28 cellular contexts compared by ENCODE assay signal in the genomic region with DNA sequence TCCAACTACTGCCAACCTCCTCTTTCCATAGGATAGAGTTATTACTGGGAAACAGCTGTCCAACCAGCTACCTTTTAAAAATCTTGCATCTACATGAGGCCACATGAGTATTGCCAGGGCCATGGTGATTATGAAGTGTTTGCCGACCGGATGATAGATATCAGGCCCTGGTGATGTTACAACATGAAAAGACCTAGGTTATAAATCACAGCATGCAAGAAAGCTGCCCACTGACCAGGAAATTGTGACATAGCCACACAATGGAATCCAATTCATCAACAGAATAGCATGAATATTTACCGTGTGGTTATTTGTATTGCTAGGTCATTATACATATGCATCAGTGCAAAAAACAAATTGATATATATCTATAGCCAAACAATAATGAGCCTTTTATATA.
"Had no signal": no experiment of that assay in that cellular context is flagged by ENCODE, and none has a peak within 500 bp of the region (broad histone marks: within the 10 kb centered on the region; RNA-seq: fewer than 3 reads in every experiment).

No MANE protein-coding gene starts in this region.

- FAIRE-seq: endometrium, small intestine had no signal

- H3K9me3 Mint-ChIP-seq: activated CD4-positive, alpha-beta T cell treated with anti-CD3 and anti-CD28 coated beads, Interleukin-2, amount 10 ng/mL, durations not matched to agents 24 days and 14 days had no signal

- H3K4me3 ChIP-seq: esophagus muscularis mucosa, left lung, suprapubic skin, transverse colon had no signal

- H3K36me3 Mint-ChIP-seq: activated naive CD4-positive, alpha-beta T cell treated with anti-CD3 and anti-CD28 coated beads, Interleukin-2, amount 10 ng/mL, durations not matched to agents 7 days and 5 days had no signal

- ATAC-seq: activated naive CD8-positive, alpha-beta T cell treated with anti-CD3 and anti-CD28 coated beads, Interleukin-2, amount 50 U/mL, for 24 hours; left lung; right cardiac atrium; stimulated activated naive CD8-positive, alpha-beta T cell treated with anti-CD3 and anti-CD28 coated beads, Interleukin-15, amount 100 ng/mL, for 72 hours had no signal

- H3K4me1 ChIP-seq: esophagus muscularis mucosa, left lung, suprapubic skin, transverse colon had no signal

- DNase-seq: activated CD4-positive, alpha-beta T cell treated with anti-CD3 and anti-CD28 coated beads, Interleukin-2, amount 10 ng/mL, durations not matched to agents 24 days and 14 days; activated CD4-positive, CD25-positive, alpha-beta regulatory T cell; activated CD8-positive, alpha-beta memory T cell treated with anti-CD3 and anti-CD28 coated beads, Interleukin-2, amount 50 U/mL, for 48 hours; activated effector memory CD4-positive, alpha-beta T cell treated with Interleukin-2 at 50 U/mL for 16 hours; activated naive CD4-positive, alpha-beta T cell treated with anti-CD3 and anti-CD28 coated beads, Interleukin-2, amount 10 ng/mL, durations not matched to agents 7 days and 5 days; activated naive CD8-positive, alpha-beta T cell treated with anti-CD3 and anti-CD28 coated beads, Interleukin-2, amount 50 U/mL, for 24 hours; activated T-cell treated with anti-CD3 and anti-CD28 coated beads, Interleukin-2, amount 50 U/mL, for 48 hours; aorta; brain microvascular endothelial cell; cerebellar nuclear complex; cortex of kidney; glutamatergic neuron; hypothalamus; islet precursor cell; left lung; occipital lobe; right cardiac atrium; small intestine; stimulated activated CD4-positive, alpha-beta T cell treated with anti-CD3 and anti-CD28 coated beads, Interleukin-15, amount 100 ng/mL, for 24 hours; stimulated activated CD4-positive, alpha-beta T cell treated with anti-CD3 and anti-CD28 coated beads, Interleukin-2, amount 100 ng/mL, for 48 hours; stimulated activated naive CD8-positive, alpha-beta T cell treated with anti-CD3 and anti-CD28 coated beads, Interleukin-15, amount 100 ng/mL, for 72 hours; T-helper 1 cell; T-helper 9 cell; transverse colon had no signal

- H3K27me3 ChIP-seq: brain microvascular endothelial cell, esophagus muscularis mucosa, left lung, suprapubic skin, transverse colon had no signal

- H3K27ac ChIP-seq: brain microvascular endothelial cell, esophagus muscularis mucosa, left lung, suprapubic skin, transverse colon had no signal

- H3K27me3 Mint-ChIP-seq: activated CD4-positive, alpha-beta T cell treated with anti-CD3 and anti-CD28 coated beads, Interleukin-2, amount 10 ng/mL, durations not matched to agents 24 days and 14 days; activated naive CD4-positive, alpha-beta T cell treated with anti-CD3 and anti-CD28 coated beads, Interleukin-2, amount 10 ng/mL, durations not matched to agents 7 days and 5 days; activated naive CD8-positive, alpha-beta T cell treated with anti-CD3 and anti-CD28 coated beads, Interleukin-2, amount 50 U/mL, for 24 hours; progenitor cell of endocrine pancreas; stimulated activated naive CD8-positive, alpha-beta T cell treated with anti-CD3 and anti-CD28 coated beads, Interleukin-15, amount 100 ng/mL, for 72 hours had no signal

- H3K9me3 ChIP-seq: esophagus muscularis mucosa, left lung, suprapubic skin, transverse colon had no signal

- H3K27ac Mint-ChIP-seq: activated CD4-positive, alpha-beta T cell treated with anti-CD3 and anti-CD28 coated beads, Interleukin-2, amount 10 ng/mL, durations not matched to agents 24 days and 14 days; activated naive CD4-positive, alpha-beta T cell treated with anti-CD3 and anti-CD28 coated beads, Interleukin-2, amount 10 ng/mL, durations not matched to agents 7 days and 5 days; activated naive CD8-positive, alpha-beta T cell treated with anti-CD3 and anti-CD28 coated beads, Interleukin-2, amount 50 U/mL, for 24 hours; progenitor cell of endocrine pancreas; stimulated activated naive CD8-positive, alpha-beta T cell treated with anti-CD3 and anti-CD28 coated beads, Interleukin-15, amount 100 ng/mL, for 72 hours had no signal

- H3K4me1 Mint-ChIP-seq: activated CD4-positive, alpha-beta T cell treated with anti-CD3 and anti-CD28 coated beads, Interleukin-2, amount 10 ng/mL, durations not matched to agents 24 days and 14 days; activated naive CD4-positive, alpha-beta T cell treated with anti-CD3 and anti-CD28 coated beads, Interleukin-2, amount 10 ng/mL, durations not matched to agents 7 days and 5 days; activated naive CD8-positive, alpha-beta T cell treated with anti-CD3 and anti-CD28 coated beads, Interleukin-2, amount 50 U/mL, for 24 hours; stimulated activated naive CD8-positive, alpha-beta T cell treated with anti-CD3 and anti-CD28 coated beads, Interleukin-15, amount 100 ng/mL, for 72 hours had no signal

- H3K36me3 ChIP-seq: brain microvascular endothelial cell, esophagus muscularis mucosa, left lung, suprapubic skin, transverse colon had no signal

- H3K4me3 Mint-ChIP-seq: activated CD4-positive, alpha-beta T cell treated with anti-CD3 and anti-CD28 coated beads, Interleukin-2, amount 10 ng/mL, durations not matched to agents 24 days and 14 days; activated naive CD4-positive, alpha-beta T cell treated with anti-CD3 and anti-CD28 coated beads, Interleukin-2, amount 10 ng/mL, durations not matched to agents 7 days and 5 days; activated naive CD8-positive, alpha-beta T cell treated with anti-CD3 and anti-CD28 coated beads, Interleukin-2, amount 50 U/mL, for 24 hours; stimulated activated naive CD8-positive, alpha-beta T cell treated with anti-CD3 and anti-CD28 coated beads, Interleukin-15, amount 100 ng/mL, for 72 hours had no signal
